21 cellular contexts compared by ENCODE assay signal in genomic region chr3:173467501-173467900, GRCh38.
"Had no signal": no experiment of that assay in that cellular context is flagged by ENCODE, and none has a peak within 500 bp of the region (broad histone marks: within the 10 kb centered on the region; RNA-seq: fewer than 3 reads in every experiment).

No MANE protein-coding gene starts in this region.

- DNase-seq: activated B cell treated with CpG ODN at 0.5 μM for 24 hours; activated CD4-positive, alpha-beta memory T cell treated with anti-CD3 and anti-CD28 coated beads for 36 hours; activated CD4-positive, alpha-beta T cell treated with anti-CD3 and anti-CD28 coated beads for 4 hours; activated CD8-positive, alpha-beta memory T cell treated with anti-CD3 and anti-CD28 coated beads, Interleukin-2, amount 10 ng/mL, durations not matched to agents 7 days and 5 days; activated naive CD4-positive, alpha-beta T cell; activated naive CD8-positive, alpha-beta T cell treated with anti-CD3 and anti-CD28 coated beads for 36 hours; central memory CD4-positive, alpha-beta T cell; dorsolateral prefrontal cortex; heart left ventricle; left ventricle myocardium inferior; mucosa of descending colon; naive B cell; right cardiac atrium; stimulated activated CD4-positive, alpha-beta T cell treated with anti-CD3 and anti-CD28 coated beads, Interleukin-2, amount 100 ng/mL, for 24 hours; stimulated activated naive CD4-positive, alpha-beta T cell treated with Interleukin-2 at 50 U/mL for 16 hours; substantia nigra; tibial artery; uterus had no signal

- H3K27me3 ChIP-seq: dorsolateral prefrontal cortex, gastroesophageal sphincter, heart left ventricle, tibial artery, uterus had no signal

- H3K9me3 ChIP-seq: gastroesophageal sphincter, heart left ventricle, left ventricle myocardium inferior, mucosa of descending colon, tibial artery, uterus had no signal

- H3K27ac ChIP-seq: dorsolateral prefrontal cortex, gastroesophageal sphincter, heart left ventricle, left ventricle myocardium inferior, tibial artery, uterus had no signal

- ATAC-seq: activated CD8-positive, alpha-beta memory T cell treated with anti-CD3 and anti-CD28 coated beads, Interleukin-2, amount 10 ng/mL, durations not matched to agents 7 days and 5 days; activated T-helper 17 cell treated with anti-CD3 and anti-CD28 coated beads, Interleukin-2, amount 50 U/mL, for 72 hours; gastroesophageal sphincter; mucosa of descending colon; right cardiac atrium had no signal

- H3K36me3 ChIP-seq: gastroesophageal sphincter, heart left ventricle, left ventricle myocardium inferior, tibial artery, uterus had no signal

- H3K4me3 ChIP-seq: dorsolateral prefrontal cortex, gastroesophageal sphincter, heart left ventricle, left ventricle myocardium inferior, mucosa of descending colon, tibial artery, uterus had no signal

- FAIRE-seq: colon had no signal

- H3K4me1 ChIP-seq: gastroesophageal sphincter, tibial artery, uterus had no signal
